In the genomic region with DNA sequence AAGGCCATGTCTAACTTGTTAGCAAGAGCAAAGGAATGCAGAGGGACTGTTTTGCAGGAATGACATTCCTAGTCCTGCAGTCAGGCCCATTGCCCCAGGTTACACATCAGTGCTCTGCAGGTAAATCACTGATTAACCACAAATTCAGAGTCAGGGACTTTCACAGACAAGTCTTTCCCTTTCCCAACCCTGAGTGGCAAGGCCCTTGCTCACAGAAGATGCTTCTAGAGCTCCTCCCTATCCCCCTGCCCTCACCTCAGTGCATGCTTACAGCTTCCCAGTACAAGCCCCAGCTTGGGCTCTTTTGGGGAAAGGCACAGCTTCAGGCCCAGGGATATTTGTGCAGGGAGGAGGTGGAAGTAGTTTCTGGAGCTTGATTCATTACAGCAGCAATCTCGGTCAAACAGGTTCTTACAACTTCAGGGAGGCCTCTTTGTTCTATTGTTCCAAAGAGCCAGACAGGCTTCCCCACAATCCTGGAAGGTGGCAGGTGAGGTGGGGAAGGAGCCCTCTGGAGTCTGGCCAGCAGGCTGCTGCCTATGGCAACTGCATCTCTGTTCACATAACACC, we compare ENCODE assay signal across 16 cellular contexts. TPM values are rescaled to one million over a fixed set of nuclear protein-coding genes. Genes with fewer than 3 reads are reported as not detected.
DNase-seq lines count a peak whose midpoint lies in the region; ATAC-seq, FAIRE-seq and TF ChIP-seq lines count a peak whose summit lies in the region.
"Had no signal": no experiment of that assay in that cellular context is flagged by ENCODE, and none has a peak within 500 bp of the region (broad histone marks: within the 10 kb centered on the region; RNA-seq: fewer than 3 reads in every experiment).

No MANE protein-coding gene starts in this region.

- FAIRE-seq in bronchial epithelial cell (lab: Jason Lieb, UNC) (peak; percentile 87), GM12892 (lab: Jason Lieb, UNC) (no peak)
- FAIRE-seq: HTR-8/SVneo had no signal

- CTCF ChIA-PET in Caco-2 (lab: Charles Lee): interaction anchor here (0.8 to 2.7 kb wide), 5 partner anchors 8 to 106 kb away, joined by 3 to 22 read pairs (median 4); no protein-coding TSS in a partner anchor

- no peaks in the 10 kb centered on the region for H3K36me3 ChIP-seq in Caco-2 (ENCODE audit: control insufficient read depth, insufficient read depth, low read length)
- no peaks in the 10 kb centered on the region for H3K36me3 ChIP-seq in bronchial epithelial cell (ENCODE audit: control insufficient read depth, insufficient read depth, low read length)
- H3K36me3 ChIP-seq in lower lobe of right lung: no peaks in the 10 kb centered on the region
- peaks cover 7% of the 10 kb centered on the region for H3K36me3 ChIP-seq in right atrium auricular region

- peak; percentile 90 to 91 for DNase-seq in Caco-2
- peak; percentile 77 for DNase-seq in NCI-H1105 treated with DMSO at 0.1 percent for 48 hours (lab: John Stamatoyannopoulos, UW)
- DNase-seq in bronchial epithelial cell (ENCODE audit: low read depth): peak; percentile 96
- peak; percentile 50 for DNase-seq in lower lobe of right lung
- DNase-seq in GM12892 (ENCODE audit: insufficient read length): no peak
- DNase-seq in right atrium auricular region (ENCODE audit: low spot score): no peak
- DNase-seq in NCI-H2171 (lab: John Stamatoyannopoulos, UW): no peak
- DNase-seq: activated naive CD8-positive, alpha-beta T cell treated with anti-CD3 and anti-CD28 coated beads for 36 hours; midbrain; NCI-H1092 treated with DMSO at 0.1 percent for 48 hours; retina; stimulated activated CD4-positive, alpha-beta T cell treated with anti-CD3 and anti-CD28 coated beads, Interleukin-4, amount 100 ng/mL, for 1 hour had no signal

- peaks cover 35% of the 10 kb centered on the region for H3K4me1 Mint-ChIP-seq in Caco-2 (ENCODE audit: low read depth, unreplicated experiment)
- H3K4me1 Mint-ChIP-seq: activated naive CD8-positive, alpha-beta T cell treated with anti-CD3 and anti-CD28 coated beads for 36 hours; central memory CD8-positive, alpha-beta T cell; stimulated activated memory B cell treated with anti-CD40 and anti-IgM and Interleukin-4, amounts not matched to agents 10 μg/mL and 1 μg/mL and 100 μg/mL, for 72 hours had no signal

- H3K4me1 ChIP-seq in Caco-2: peaks cover 58% of the 10 kb centered on the region
- no peaks in the 10 kb centered on the region for H3K4me1 ChIP-seq in lower lobe of right lung
- peaks cover 0 to 5% of the 10 kb centered on the region in 2 donors for H3K4me1 ChIP-seq in right atrium auricular region

- no peak for TF ChIP-seq POLR2A in GM12892 (IDR thresholded peaks at IDR 0.05; ENCODE audit: low read depth, low read length)

- peaks cover 10% of the 10 kb centered on the region for H3K9me3 Mint-ChIP-seq in Caco-2 (ENCODE audit: unreplicated experiment)
- H3K9me3 Mint-ChIP-seq: activated naive CD8-positive, alpha-beta T cell treated with anti-CD3 and anti-CD28 coated beads for 36 hours; central memory CD8-positive, alpha-beta T cell; stimulated activated memory B cell treated with anti-CD40 and anti-IgM and Interleukin-4, amounts not matched to agents 10 μg/mL and 1 μg/mL and 100 μg/mL, for 72 hours had no signal

- no peak for ATAC-seq in lower lobe of right lung
- no peak for ATAC-seq in GM21723 (IDR thresholded peaks at IDR 0.05; ENCODE audit: unreplicated experiment)
- ATAC-seq: stimulated activated memory B cell treated with anti-CD40 and anti-IgM and Interleukin-4, amounts not matched to agents 10 μg/mL and 1 μg/mL and 100 μg/mL, for 72 hours had no signal

- H3K27me3 Mint-ChIP-seq in Caco-2 (ENCODE audit: insufficient read depth, unreplicated experiment): no peaks in the 10 kb centered on the region

- BruUV-seq in Caco-2 (replicated peaks; lab: Mats Ljungman, UMichigan): no TSS peak

- H3K9me3 ChIP-seq in Caco-2: peaks cover 8% of the 10 kb centered on the region
- H3K9me3 ChIP-seq in lower lobe of right lung: no peaks in the 10 kb centered on the region
- no peaks in the 10 kb centered on the region for H3K9me3 ChIP-seq in right atrium auricular region

- TF ChIP-seq CTCF in Caco-2 (IDR thresholded peaks at IDR 0.05; ENCODE audit: insufficient read depth in 1 of 2, low read depth in 1 of 2, low read length in 1 of 2, severe bottlenecking in 1 of 2, unreplicated experiment in 1 of 2) (no peak), bronchial epithelial cell (IDR thresholded peaks at IDR 0.05; ENCODE audit: insufficient read depth, low read length, severe bottlenecking) (no peak), lower lobe of right lung (IDR thresholded peaks at IDR 0.05) (no peak), right atrium auricular region (IDR thresholded peaks at IDR 0.05) (no peak)

- H3K4me3 Mint-ChIP-seq in Caco-2 (ENCODE audit: unreplicated experiment): peak overlapping the region; percentile 53
- H3K4me3 Mint-ChIP-seq: activated naive CD8-positive, alpha-beta T cell treated with anti-CD3 and anti-CD28 coated beads for 36 hours; central memory CD8-positive, alpha-beta T cell; stimulated activated memory B cell treated with anti-CD40 and anti-IgM and Interleukin-4, amounts not matched to agents 10 μg/mL and 1 μg/mL and 100 μg/mL, for 72 hours had no signal

- POLR2A ChIA-PET in Caco-2 (lab: Charles Lee): interaction anchor here (1.0 kb wide), 1 partner anchor 8 kb away, joined by 4 read pairs; no protein-coding TSS in a partner anchor

- H3K27ac ChIP-seq in lower lobe of right lung: no peak overlapping the region
- no peak overlapping the region for H3K27ac ChIP-seq in right atrium auricular region

- H3K36me3 Mint-ChIP-seq in Caco-2 (ENCODE audit: insufficient read depth, unreplicated experiment): peaks cover 15% of the 10 kb centered on the region
- H3K36me3 Mint-ChIP-seq: activated naive CD8-positive, alpha-beta T cell treated with anti-CD3 and anti-CD28 coated beads for 36 hours; stimulated activated memory B cell treated with anti-CD40 and anti-IgM and Interleukin-4, amounts not matched to agents 10 μg/mL and 1 μg/mL and 100 μg/mL, for 72 hours had no signal

- intact Hi-C loops in Caco-2 (cut with micrococcal nuclease; ENCODE audit: unreplicated experiment) (loop anchor here (2.0 kb wide), 2 partner anchors 50 to 106 kb away; no protein-coding TSS in a partner anchor), lower lobe of right lung (cut with DNase I) (no loop called here)

- H3K27me3 ChIP-seq in Caco-2 (replicated peaks; ENCODE audit: control insufficient read depth, insufficient read depth, low read length): no peaks in the 10 kb centered on the region
- no peaks in the 10 kb centered on the region for H3K27me3 ChIP-seq in bronchial epithelial cell (ENCODE audit: control insufficient read depth, insufficient read depth, low read length)
- H3K27me3 ChIP-seq in lower lobe of right lung (ENCODE audit: low read depth): peaks cover 11% of the 10 kb centered on the region
- H3K27me3 ChIP-seq in right atrium auricular region: no peaks in the 10 kb centered on the region

- H3K27ac Mint-ChIP-seq in Caco-2 (ENCODE audit: unreplicated experiment): peak overlapping the region; percentile 91
- H3K27ac Mint-ChIP-seq: activated naive CD8-positive, alpha-beta T cell treated with anti-CD3 and anti-CD28 coated beads for 36 hours; stimulated activated memory B cell treated with anti-CD40 and anti-IgM and Interleukin-4, amounts not matched to agents 10 μg/mL and 1 μg/mL and 100 μg/mL, for 72 hours had no signal

- no peak overlapping the region for H3K4me3 ChIP-seq in Caco-2 (ENCODE audit: low read depth, low read length)
- H3K4me3 ChIP-seq in bronchial epithelial cell (ENCODE audit: low read depth, low read length): no peak overlapping the region
- H3K4me3 ChIP-seq in lower lobe of right lung: no peak overlapping the region
- no peak overlapping the region for H3K4me3 ChIP-seq in right atrium auricular region

RNA-seq across cellular contexts. Expression of a gene that starts 53.9 kb away (rescaled TPM):
- total RNA-seq in Caco-2 (2022) (0.18 TPM in 1 of 2 replicates, not detected in the other), bronchial epithelial cell (not detected in 2 replicates), lower lobe of right lung (3.3 TPM), right atrium auricular region (1,000 to 10,000 TPM in 1 of 2 donors, 100 to 1,000 TPM in 1; 673 to 1,066 TPM)
- polyA plus RNA-seq in GM12892 (2012; ENCODE audit: missing spikeins): not detected
- total RNA-seq: activated naive CD8-positive, alpha-beta T cell treated with anti-CD3 and anti-CD28 coated beads for 36 hours had no signal

Comparison
In these comparisons a context has a peak if more than half of its experiments do, and no peak if none do; other contexts are left out.
1. DNase-seq: peak in Caco-2 (2 of 2), NCI-H1105 treated with DMSO at 0.1 percent for 48 hours (single experiment), bronchial epithelial cell (single experiment) and lower lobe of right lung (single experiment); none in GM12892 (single experiment), right atrium auricular region (single experiment) and NCI-H2171 (single experiment).
2. RNA of a gene that starts 53.9 kb away (total RNA-seq): 673 to 1,066 TPM in right atrium auricular region; 3.3 TPM in lower lobe of right lung (single experiment), 0.18 TPM in Caco-2 and not detected in bronchial epithelial cell; every median in the first group is over 100 times any median in the second.